In genomic region chr2:75870654-75871137, GRCh38 we compare ENCODE assay signal across 21 cellular contexts.
A peak's percentile ranks its signal among the peaks of the same experiment; 100 is the strongest.
DNase-seq lines count a peak whose midpoint lies in the region; ATAC-seq and TF ChIP-seq lines count a peak whose summit lies in the region.
"Had no signal": no experiment of that assay in that cellular context is flagged by ENCODE, and none has a peak within 500 bp of the region (broad histone marks: within the 10 kb centered on the region; RNA-seq: fewer than 3 reads in every experiment).

No MANE protein-coding gene starts in this region.

- no peaks in the 10 kb centered on the region for H3K9me3 Mint-ChIP-seq in progenitor cell of endocrine pancreas (ENCODE audit: low read depth)
- H3K9me3 Mint-ChIP-seq: activated naive CD8-positive, alpha-beta T cell treated with anti-CD3 and anti-CD28 coated beads for 36 hours had no signal

- no peaks in the 10 kb centered on the region for H3K36me3 Mint-ChIP-seq in progenitor cell of endocrine pancreas (ENCODE audit: insufficient read depth)
- H3K36me3 Mint-ChIP-seq: activated naive CD8-positive, alpha-beta T cell treated with anti-CD3 and anti-CD28 coated beads for 36 hours had no signal

- H3K4me1 ChIP-seq in ectodermal cell (ENCODE audit: control insufficient read depth, insufficient read depth, low read length): peaks cover 7% of the 10 kb centered on the region
- H3K4me1 ChIP-seq: A549 had no signal

- no peak for TF ChIP-seq CTCF in progenitor cell of endocrine pancreas (IDR thresholded peaks at IDR 0.05; ENCODE audit: unreplicated experiment)

- ATAC-seq in GM19023 (IDR thresholded peaks at IDR 0.05; ENCODE audit: unreplicated experiment): peak; percentile 82
- peak; percentile 74 for ATAC-seq in HG02852 (IDR thresholded peaks at IDR 0.05; ENCODE audit: unreplicated experiment)
- ATAC-seq in HG03432 (IDR thresholded peaks at IDR 0.05; ENCODE audit: unreplicated experiment): no peak
- ATAC-seq: A549, Panc1, SK-N-SH treated with all-trans-retinoic acid at 6 μM for 48 hours had no signal

- H3K36me3 ChIP-seq in ectodermal cell (ENCODE audit: control insufficient read depth, insufficient read depth, low read length): no peaks in the 10 kb centered on the region
- H3K36me3 ChIP-seq: thoracic aorta had no signal

- no peak overlapping the region for H3K4me3 ChIP-seq in ectodermal cell (ENCODE audit: insufficient read depth, low read depth, low read length)
- H3K4me3 ChIP-seq: A549, dorsolateral prefrontal cortex, thoracic aorta had no signal

- WGBS in ectodermal cell, 2 experiments: 46 to 50% methylated on average over 6 of the region's 6 CpGs

- H3K4me1 Mint-ChIP-seq in progenitor cell of endocrine pancreas (ENCODE audit: low read depth): no peaks in the 10 kb centered on the region
- H3K4me1 Mint-ChIP-seq: activated naive CD8-positive, alpha-beta T cell treated with anti-CD3 and anti-CD28 coated beads for 36 hours had no signal

- H3K27ac Mint-ChIP-seq in progenitor cell of endocrine pancreas: no peak overlapping the region
- H3K27ac Mint-ChIP-seq: activated naive CD8-positive, alpha-beta T cell treated with anti-CD3 and anti-CD28 coated beads for 36 hours had no signal

- peak; percentile 23 for DNase-seq in Daoy (ENCODE audit: low read depth)
- no peak for DNase-seq in NCI-H1048 (lab: John Stamatoyannopoulos, UW)
- DNase-seq in progenitor cell of endocrine pancreas (ENCODE audit: low spot score, unreplicated experiment): no peak
- DNase-seq in activated naive CD4-positive, alpha-beta T cell treated with anti-CD3 and anti-CD28 coated beads, Interleukin-2, amount 50 U/mL, for 16 hours: no peak
- DNase-seq: activated CD4-positive, alpha-beta T cell treated with anti-CD3 and anti-CD28 coated beads, Interleukin-2, amount 50 U/mL, for 1 hour; activated naive CD8-positive, alpha-beta T cell treated with anti-CD3 and anti-CD28 coated beads for 36 hours; DMS79; dorsolateral prefrontal cortex; GOT3; NCI-H1694 treated with DMSO at 0.1 percent for 48 hours; NCI-H524 treated with DMSO at 0.1 percent for 48 hours; nucleus accumbens; stimulated activated CD4-positive, alpha-beta T cell treated with anti-CD3 and anti-CD28 coated beads, Interleukin-4, amount 100 ng/mL, for 24 hours had no signal

- H3K4me3 Mint-ChIP-seq in progenitor cell of endocrine pancreas (ENCODE audit: low read depth): no peak overlapping the region
- H3K4me3 Mint-ChIP-seq: activated naive CD8-positive, alpha-beta T cell treated with anti-CD3 and anti-CD28 coated beads for 36 hours had no signal

- no peaks in the 10 kb centered on the region for H3K27me3 ChIP-seq in ectodermal cell (ENCODE audit: control insufficient read depth, insufficient read depth, low read length, poor library complexity, severe bottlenecking)
- H3K27me3 ChIP-seq: dorsolateral prefrontal cortex had no signal

- no peaks in the 10 kb centered on the region for H3K27me3 Mint-ChIP-seq in progenitor cell of endocrine pancreas

- H3K27ac ChIP-seq in ectodermal cell (ENCODE audit: insufficient read depth, low read depth, low read length, poor library complexity, severe bottlenecking): peak overlapping the region; percentile 9
- H3K27ac ChIP-seq: A549, dorsolateral prefrontal cortex, thoracic aorta had no signal

- no peaks in the 10 kb centered on the region for H3K9me3 ChIP-seq in ectodermal cell (ENCODE audit: control insufficient read depth, low read length)
- H3K9me3 ChIP-seq: A549, thoracic aorta had no signal
